Comparison of ENCODE assay signal across 25 cellular contexts in the genomic region with DNA sequence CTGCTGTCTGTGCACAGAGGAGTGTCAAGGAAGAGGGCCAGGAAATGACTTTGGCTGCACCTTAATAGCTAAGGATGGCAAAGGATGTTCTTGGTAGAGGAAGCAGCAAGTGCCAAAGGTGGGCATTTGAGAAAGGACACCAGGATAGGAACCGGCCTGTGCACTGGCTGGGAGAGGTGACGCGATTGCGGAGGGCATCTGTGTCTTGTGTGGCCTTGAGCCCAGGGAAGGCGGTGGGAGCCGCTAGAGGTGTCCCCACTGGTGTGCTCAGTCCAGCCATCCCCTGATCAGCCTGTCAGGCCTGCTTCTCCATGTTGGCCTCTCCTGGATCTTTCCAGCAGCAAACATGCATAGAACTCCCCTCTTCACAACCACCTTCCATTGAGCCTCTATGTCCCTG. TPM values are rescaled to one million over a fixed set of nuclear protein-coding genes. Genes with fewer than 3 reads are reported as not detected.
"Had no signal": no experiment of that assay in that cellular context is flagged by ENCODE, and none has a peak within 500 bp of the region (broad histone marks: within the 10 kb centered on the region; RNA-seq: fewer than 3 reads in every experiment).

No MANE protein-coding gene starts in this region.

- H3K36me3 ChIP-seq: thoracic aorta, vagina had no signal

- H3K4me3 ChIP-seq: esophagus squamous epithelium, heart right ventricle, spleen, thoracic aorta, vagina had no signal

- H3K9me3 Mint-ChIP-seq: activated CD4-positive, alpha-beta T cell treated with anti-CD3 and anti-CD28 coated beads, Interleukin-2, amount 10 ng/mL, durations not matched to agents 7 days and 5 days; activated CD8-positive, alpha-beta T cell treated with anti-CD3 and anti-CD28 coated beads for 36 hours; activated T-cell treated with anti-CD3 and anti-CD28 coated beads, Interleukin-2, amount 50 U/mL, for 4 hours; activated T-helper 17 cell treated with anti-CD3 and anti-CD28 coated beads, Interleukin-2, amount 50 U/mL, for 72 hours; endodermal cell; neural crest cell; WTC11 had no signal

- H3K27ac ChIP-seq: epithelial cell of prostate, esophagus squamous epithelium, heart right ventricle, spleen, thoracic aorta, vagina had no signal

- DNase-seq: activated CD4-positive, alpha-beta T cell treated with anti-CD3 and anti-CD28 coated beads for 1 hour; activated CD4-positive, alpha-beta T cell treated with anti-CD3 and anti-CD28 coated beads, Interleukin-2, amount 10 ng/mL, durations not matched to agents 7 days and 5 days; activated CD8-positive, alpha-beta T cell treated with anti-CD3 and anti-CD28 coated beads for 36 hours; activated gamma-delta T cell treated with Interleukin-2 at 50 U/mL for 16 hours; activated naive CD4-positive, alpha-beta T cell treated with anti-CD3 and anti-CD28 coated beads, Interleukin-2, amount 50 U/mL, for 16 hours; activated T-cell treated with anti-CD3 and anti-CD28 coated beads, Interleukin-2, amount 50 U/mL, for 4 hours; amniotic stem cell; central memory CD4-positive, alpha-beta T cell; endodermal cell; esophagus squamous epithelium; foreskin melanocyte; heart right ventricle; naive thymus-derived CD8-positive, alpha-beta T cell; right cardiac atrium; spleen; stimulated activated naive CD4-positive, alpha-beta T cell treated with Interleukin-2 at 50 U/mL for 16 hours; T-helper 17 cell; T1000; trophoblast cell had no signal

- H3K4me3 Mint-ChIP-seq: activated CD4-positive, alpha-beta T cell treated with anti-CD3 and anti-CD28 coated beads, Interleukin-2, amount 10 ng/mL, durations not matched to agents 7 days and 5 days; activated CD8-positive, alpha-beta T cell treated with anti-CD3 and anti-CD28 coated beads for 36 hours; activated T-cell treated with anti-CD3 and anti-CD28 coated beads, Interleukin-2, amount 50 U/mL, for 4 hours; activated T-helper 17 cell treated with anti-CD3 and anti-CD28 coated beads, Interleukin-2, amount 50 U/mL, for 72 hours; endodermal cell; naive thymus-derived CD8-positive, alpha-beta T cell; neural crest cell; WTC11 had no signal

- H3K36me3 Mint-ChIP-seq: naive thymus-derived CD8-positive, alpha-beta T cell; WTC11 had no signal

- H3K27me3 ChIP-seq: esophagus squamous epithelium, heart right ventricle, vagina had no signal

- H3K27ac Mint-ChIP-seq: activated CD4-positive, alpha-beta T cell treated with anti-CD3 and anti-CD28 coated beads, Interleukin-2, amount 10 ng/mL, durations not matched to agents 7 days and 5 days; activated CD8-positive, alpha-beta T cell treated with anti-CD3 and anti-CD28 coated beads for 36 hours; activated T-helper 17 cell treated with anti-CD3 and anti-CD28 coated beads, Interleukin-2, amount 50 U/mL, for 72 hours; endodermal cell; naive thymus-derived CD8-positive, alpha-beta T cell; T-helper 17 cell; WTC11 had no signal

- H3K9me3 ChIP-seq: esophagus squamous epithelium, heart right ventricle, spleen, thoracic aorta, vagina had no signal

RNA-seq across cellular contexts. Expression of a gene that starts 30.2 kb away (rescaled TPM):
- total RNA-seq: T-helper 17 cell had no signal
